In the genomic region with DNA sequence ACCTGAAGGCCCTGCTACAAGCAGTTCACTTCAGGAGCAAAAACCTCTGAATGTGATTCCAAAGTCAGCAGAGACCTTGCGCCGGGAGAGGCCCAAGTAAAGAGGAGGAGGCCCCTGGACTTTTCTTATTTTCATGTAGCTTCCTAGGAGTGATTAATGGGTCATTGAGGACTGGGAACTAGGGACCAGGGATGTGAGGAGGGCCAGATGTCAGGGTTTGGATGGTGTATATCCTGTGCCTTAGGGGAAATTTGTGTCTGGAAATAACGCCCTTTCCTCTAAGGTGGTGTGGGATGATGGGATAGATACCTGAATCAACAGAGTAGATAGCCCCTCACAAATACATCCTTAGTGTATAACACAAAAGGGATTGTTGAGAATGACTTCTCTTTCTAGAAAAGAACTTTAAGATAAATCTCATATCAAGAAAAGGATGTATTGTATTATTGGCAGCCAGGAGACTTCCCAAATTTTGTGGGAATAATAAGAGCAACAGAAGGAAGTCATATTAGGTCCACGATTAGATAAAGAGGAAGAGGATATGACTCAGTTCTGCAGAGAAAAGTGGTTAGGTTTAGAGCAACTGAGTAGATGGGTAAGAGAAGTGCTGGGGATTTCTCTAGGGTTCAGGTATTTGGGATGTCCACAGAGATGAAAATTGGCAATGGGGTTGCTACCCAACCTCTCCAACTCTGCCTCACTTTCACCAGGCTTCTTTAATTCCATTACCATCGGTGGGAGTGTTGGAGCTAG, we compare ENCODE assay signal across 14 cellular contexts. TPM values are rescaled to one million over a fixed set of nuclear protein-coding genes. Genes with fewer than 3 reads are reported as not detected.
DNase-seq lines count a peak whose midpoint lies in the region; ATAC-seq lines count a peak whose summit lies in the region.
"Had no signal": no experiment of that assay in that cellular context is flagged by ENCODE, and none has a peak within 500 bp of the region (broad histone marks: within the 10 kb centered on the region; RNA-seq: fewer than 3 reads in every experiment).

No MANE protein-coding gene starts in this region.

- no peak overlapping the region for H3K4me3 Mint-ChIP-seq in activated naive CD8-positive, alpha-beta T cell treated with anti-CD3 and anti-CD28 coated beads for 36 hours
- H3K4me3 Mint-ChIP-seq: CD4-positive, alpha-beta T cell had no signal

- H3K4me3 ChIP-seq in BLaER1 treated with 17β-estradiol and CSF1 and Interleukin-3, amounts not matched to agents 10 nM and 100 nM, result peak overlapping the region in 1 of 10 experiments; percentile 14; a peak in 1 of 20 replicates
- peak overlapping the region; percentile 26 to 30 for H3K4me3 ChIP-seq in muscle layer of duodenum (ENCODE audit: low read depth in 1 of 2, low read length in 2 of 2)
- H3K4me3 ChIP-seq: breast epithelium, smooth muscle cell had no signal

- peak overlapping the region; percentile 31 for H3K27ac Mint-ChIP-seq in activated naive CD8-positive, alpha-beta T cell treated with anti-CD3 and anti-CD28 coated beads for 36 hours
- H3K27ac Mint-ChIP-seq: CD4-positive, alpha-beta T cell had no signal

- H3K36me3 ChIP-seq in BLaER1 treated with 17β-estradiol and CSF1 and Interleukin-3, amounts not matched to agents 10 nM and 100 nM, result peaks cover 37 to 82% (median 62%) of the 10 kb centered on the region in 11 experiments
- H3K36me3 ChIP-seq in muscle layer of duodenum (ENCODE audit: control insufficient read depth in 1 of 2, insufficient read depth in 2 of 2, low read length in 2 of 2), result peaks cover 11 to 33% of the 10 kb centered on the region in 2 donors
- H3K36me3 ChIP-seq: breast epithelium had no signal

- peaks cover 46 to 98% (median 87%) of the 10 kb centered on the region in 11 experiments for H3K27me3 ChIP-seq in BLaER1 treated with 17β-estradiol and CSF1 and Interleukin-3, amounts not matched to agents 10 nM and 100 nM
- H3K27me3 ChIP-seq in muscle layer of duodenum (ENCODE audit: low read depth, low read length), result no peaks in the 10 kb centered on the region

- DNase-seq in Kasumi-1 (lab: John Stamatoyannopoulos, UW) (peak; percentile 43 to 52), cerebellar nuclear complex (lab: John Stamatoyannopoulos, UW) (no peak), T1000 (lab: John Stamatoyannopoulos, UW) (no peak), LoVo (ENCODE audit: low spot score) (no peak)
- no peak for DNase-seq in activated naive CD8-positive, alpha-beta T cell treated with anti-CD3 and anti-CD28 coated beads for 36 hours
- DNase-seq: CD4-positive, alpha-beta T cell; naive B cell had no signal

- H3K9ac ChIP-seq in BLaER1 treated with 17β-estradiol and CSF1 and Interleukin-3, amounts not matched to agents 10 nM and 100 nM, result no peak overlapping the region

- peak overlapping the region in 7 of 11 experiments; percentile 26 to 74 (median 64); a peak in 14 of 22 replicates for H3K4me2 ChIP-seq in BLaER1 treated with 17β-estradiol and CSF1 and Interleukin-3, amounts not matched to agents 10 nM and 100 nM
- H3K4me2 ChIP-seq: smooth muscle cell had no signal

- H3K27me3 Mint-ChIP-seq in activated naive CD8-positive, alpha-beta T cell treated with anti-CD3 and anti-CD28 coated beads for 36 hours, result no peaks in the 10 kb centered on the region
- H3K27me3 Mint-ChIP-seq: CD4-positive, alpha-beta T cell; naive B cell had no signal

- peak overlapping the region in 2 of 11 experiments; percentile 10 to 15; a peak in 2 of 22 replicates for H3K27ac ChIP-seq in BLaER1 treated with 17β-estradiol and CSF1 and Interleukin-3, amounts not matched to agents 10 nM and 100 nM
- H3K27ac ChIP-seq in muscle layer of duodenum (ENCODE audit: low read length), result peak overlapping the region; percentile 49
- H3K27ac ChIP-seq: HL-60 had no signal

- no peaks in the 10 kb centered on the region; a peak in 1 of 22 replicates for H3K9me3 ChIP-seq in BLaER1 treated with 17β-estradiol and CSF1 and Interleukin-3, amounts not matched to agents 10 nM and 100 nM (replicated peaks in 1 of 11)
- H3K9me3 ChIP-seq in muscle layer of duodenum (ENCODE audit: control insufficient read depth in 1 of 2, low read length in 2 of 2), result no peaks in the 10 kb centered on the region
- H3K9me3 ChIP-seq: breast epithelium had no signal

- ATAC-seq in HG03139 (IDR thresholded peaks at IDR 0.05; ENCODE audit: unreplicated experiment), result no peak
- ATAC-seq: esophagus mucosa had no signal

- H3K36me3 Mint-ChIP-seq in activated naive CD8-positive, alpha-beta T cell treated with anti-CD3 and anti-CD28 coated beads for 36 hours, result peaks cover 30% of the 10 kb centered on the region
- H3K36me3 Mint-ChIP-seq: naive B cell had no signal

- H3K9me3 Mint-ChIP-seq in activated naive CD8-positive, alpha-beta T cell treated with anti-CD3 and anti-CD28 coated beads for 36 hours, result no peaks in the 10 kb centered on the region
- H3K9me3 Mint-ChIP-seq: CD4-positive, alpha-beta T cell had no signal

- H3K4me1 ChIP-seq in BLaER1 treated with 17β-estradiol and CSF1 and Interleukin-3, amounts not matched to agents 10 nM and 100 nM, result peaks cover 0 to 36% (median 25%) of the 10 kb centered on the region in 10 experiments; a peak in 14 of 20 replicates
- peaks cover 0 to 3% of the 10 kb centered on the region in 2 donors for H3K4me1 ChIP-seq in muscle layer of duodenum (ENCODE audit: control insufficient read depth in 1 of 2, insufficient read depth in 2 of 2, low read length in 2 of 2)
- H3K4me1 ChIP-seq: breast epithelium had no signal

- H4K20me1 ChIP-seq in BLaER1 treated with 17β-estradiol and CSF1 and Interleukin-3, amounts not matched to agents 10 nM and 100 nM, result peaks cover 9 to 59% (median 50%) of the 10 kb centered on the region in 11 experiments; a peak in 21 of 22 replicates

- H3K4me1 Mint-ChIP-seq in activated naive CD8-positive, alpha-beta T cell treated with anti-CD3 and anti-CD28 coated beads for 36 hours, result peaks cover 16% of the 10 kb centered on the region
- H3K4me1 Mint-ChIP-seq: naive B cell had no signal

RNA-seq across cellular contexts. Expression of a gene that starts 1.1 kb away (rescaled TPM):
- total RNA-seq in activated naive CD8-positive, alpha-beta T cell treated with anti-CD3 and anti-CD28 coated beads for 36 hours, result 1 to 10 TPM; 4.9 to 5.6 TPM

RNA-seq across cellular contexts. Expression of a gene that starts 19.2 kb away (rescaled TPM):
- 100 to 1,000 TPM; 521 to 536 TPM for total RNA-seq in activated naive CD8-positive, alpha-beta T cell treated with anti-CD3 and anti-CD28 coated beads for 36 hours

RNA-seq across cellular contexts. Expression of a gene that starts 48.7 kb away (rescaled TPM):
- 10 to 100 TPM; 22.9 to 25.1 TPM for total RNA-seq in activated naive CD8-positive, alpha-beta T cell treated with anti-CD3 and anti-CD28 coated beads for 36 hours

Comparison
In these comparisons a context has a peak if more than half of its experiments do, and no peak if none do; other contexts are left out.
1. DNase-seq: peak in Kasumi-1 (2 of 2); none in activated naive CD8-positive, alpha-beta T cell treated with anti-CD3 and anti-CD28 coated beads for 36 hours (single experiment), cerebellar nuclear complex (0 of 2), T1000 (single experiment) and LoVo (single experiment).